Comparison of ENCODE assay signal across 9 cellular contexts in the genomic region with DNA sequence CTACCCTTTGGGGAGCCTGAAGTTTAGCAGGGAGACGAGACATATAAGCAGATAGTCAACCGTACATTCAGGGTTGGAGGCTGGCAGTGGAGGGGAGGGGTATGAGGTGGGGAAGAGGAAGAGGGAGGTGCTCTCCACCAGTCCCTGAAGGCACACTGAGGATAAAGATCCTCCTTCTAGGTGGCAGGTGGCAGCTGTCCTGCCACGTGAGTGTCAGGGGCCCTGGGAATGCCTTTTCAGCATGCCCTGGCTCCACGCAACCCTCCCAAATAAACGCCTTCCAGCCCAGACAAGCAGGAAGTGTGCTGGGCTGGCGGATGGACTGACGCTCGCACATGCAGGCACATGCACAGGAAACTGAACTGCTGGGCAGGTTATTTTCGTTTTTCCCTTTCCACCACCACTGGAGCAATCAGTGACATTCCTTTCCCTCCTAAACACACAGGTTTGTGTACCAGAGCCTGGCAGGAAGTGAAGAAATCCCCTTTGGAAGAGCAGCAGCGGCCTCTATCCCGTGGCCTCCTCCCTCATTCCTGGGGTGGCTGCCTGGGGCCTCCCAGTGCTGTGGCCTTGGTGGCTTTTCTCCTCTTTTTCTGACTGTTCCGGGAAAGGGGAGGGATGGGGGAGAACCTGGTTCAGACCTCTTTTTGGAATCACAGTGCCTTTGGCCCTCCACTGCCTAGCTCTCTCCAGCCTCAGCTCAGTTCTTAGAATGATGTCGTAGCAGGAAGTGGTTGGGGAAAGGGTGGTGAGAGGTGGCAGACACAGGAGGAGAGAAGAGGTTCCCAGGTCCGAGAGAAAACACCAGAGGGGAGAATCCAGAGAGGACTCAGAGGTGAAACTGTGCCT.
DNase-seq lines count a peak whose midpoint lies in the region; ATAC-seq lines count a peak whose summit lies in the region.
"Had no signal": no experiment of that assay in that cellular context is flagged by ENCODE, and none has a peak within 500 bp of the region (broad histone marks: within the 10 kb centered on the region; RNA-seq: fewer than 3 reads in every experiment).

No MANE protein-coding gene starts in this region.

- H3K9me3 ChIP-seq in Karpas-422 (ENCODE audit: low read length): no peaks in the 10 kb centered on the region

- H3K36me3 ChIP-seq in Karpas-422 (ENCODE audit: insufficient read depth, low read length): no peaks in the 10 kb centered on the region

- no peak overlapping the region for H3K9ac ChIP-seq in Karpas-422 (ENCODE audit: low read length)

- H3K36me3 Mint-ChIP-seq in activated naive CD4-positive, alpha-beta T cell treated with anti-CD3 and anti-CD28 coated beads for 36 hours (ENCODE audit: low read depth): no peaks in the 10 kb centered on the region
- no peaks in the 10 kb centered on the region for H3K36me3 Mint-ChIP-seq in immature natural killer cell

- no peak overlapping the region for H3K27ac ChIP-seq in Karpas-422 (ENCODE audit: low read length)
- H3K27ac ChIP-seq: 22Rv1 had no signal

- no peak overlapping the region for H3K4me3 Mint-ChIP-seq in activated naive CD4-positive, alpha-beta T cell treated with anti-CD3 and anti-CD28 coated beads for 36 hours
- peak overlapping the region; percentile 52 to 66 (median 57) for H3K4me3 Mint-ChIP-seq in immature natural killer cell

- no peak overlapping the region for H2AFZ ChIP-seq in Karpas-422 (ENCODE audit: low read length)

- H3K4me3 ChIP-seq in Karpas-422 (ENCODE audit: low read length): no peak overlapping the region

- H3K4me2 ChIP-seq in Karpas-422 (ENCODE audit: low read depth, low read length, poor library complexity, severe bottlenecking): no peak overlapping the region

- H3K27me3 ChIP-seq in Karpas-422 (ENCODE audit: low read length): no peaks in the 10 kb centered on the region

- H4K20me1 ChIP-seq in Karpas-422 (ENCODE audit: insufficient read depth, low read depth, low read length): no peaks in the 10 kb centered on the region

- no peaks in the 10 kb centered on the region for H3K4me1 ChIP-seq in Karpas-422 (ENCODE audit: low read length)

- CTCF ChIA-PET in activated naive CD4-positive, alpha-beta T cell treated with anti-CD3 and anti-CD28 coated beads for 36 hours (lab: Charles Lee): no interaction called here

- H3K9me3 Mint-ChIP-seq in activated naive CD4-positive, alpha-beta T cell treated with anti-CD3 and anti-CD28 coated beads for 36 hours: peaks cover 4% of the 10 kb centered on the region
- H3K9me3 Mint-ChIP-seq in immature natural killer cell: no peaks in the 10 kb centered on the region

- no peaks in the 10 kb centered on the region for H3K79me2 ChIP-seq in Karpas-422 (ENCODE audit: low read length)

- H3K27me3 Mint-ChIP-seq in activated naive CD4-positive, alpha-beta T cell treated with anti-CD3 and anti-CD28 coated beads for 36 hours (ENCODE audit: low read depth): no peaks in the 10 kb centered on the region
- peaks cover 0 to 6% (median 4%) of the 10 kb centered on the region in 3 donors for H3K27me3 Mint-ChIP-seq in immature natural killer cell (ENCODE audit: low read depth in 3 of 3)

- peaks cover 25% of the 10 kb centered on the region for H3K4me1 Mint-ChIP-seq in activated naive CD4-positive, alpha-beta T cell treated with anti-CD3 and anti-CD28 coated beads for 36 hours (ENCODE audit: low read depth)
- H3K4me1 Mint-ChIP-seq in immature natural killer cell: peaks cover 11 to 16% of the 10 kb centered on the region in 2 donors

- H3K27ac Mint-ChIP-seq in activated naive CD4-positive, alpha-beta T cell treated with anti-CD3 and anti-CD28 coated beads for 36 hours: peak overlapping the region; percentile 39
- peak overlapping the region in 5 of 6 donors; percentile 29 to 83 (median 67) for H3K27ac Mint-ChIP-seq in immature natural killer cell

- intact Hi-C loops in activated naive CD4-positive, alpha-beta T cell treated with anti-CD3 and anti-CD28 coated beads for 36 hours (cut with micrococcal nuclease): loop anchor here (5.0 to 10.0 kb wide), 2 partner anchors 110 to 162 kb away; no protein-coding TSS in a partner anchor

- H3K9me2 ChIP-seq in Karpas-422 (replicated peaks; ENCODE audit: insufficient read depth, low read length): no peaks in the 10 kb centered on the region

- DNase-seq in DMS 273 (lab: John Stamatoyannopoulos, UW; ENCODE audit: unreplicated experiment): peak; percentile 9
- DNase-seq in DMS 273 treated with DMSO at 0.1 percent for 48 hours (lab: John Stamatoyannopoulos, UW): no peak
- DNase-seq in activated naive CD4-positive, alpha-beta T cell treated with anti-CD3 and anti-CD28 coated beads for 36 hours: peak; percentile 44
- DNase-seq in immature natural killer cell: peak in 2 of 3 donors; percentile 11 to 35
- DNase-seq in stimulated activated CD4-positive, alpha-beta T cell treated with anti-CD3 and anti-CD28 coated beads, Interleukin-2, amount 100 ng/mL, for 24 hours: peak; percentile 25 to 37
- no peak for DNase-seq in Karpas-422
- no peak for DNase-seq in amygdala (lab: John Stamatoyannopoulos, UW)

- ATAC-seq in GM21360 (IDR thresholded peaks at IDR 0.05; ENCODE audit: unreplicated experiment): no peak

Comparison
In these comparisons a context has a peak if more than half of its experiments do, and no peak if none do; other contexts are left out.
1. DNase-seq: peak in DMS 273 (single experiment), activated naive CD4-positive, alpha-beta T cell treated with anti-CD3 and anti-CD28 coated beads for 36 hours (single experiment), immature natural killer cell (2 of 3) and stimulated activated CD4-positive, alpha-beta T cell treated with anti-CD3 and anti-CD28 coated beads, Interleukin-2, amount 100 ng/mL, for 24 hours (2 of 2); none in DMS 273 treated with DMSO at 0.1 percent for 48 hours (single experiment), Karpas-422 (single experiment) and amygdala (0 of 56).